ENCODE assay signal across 8 cellular contexts in genomic region chr5:134554319-134555222, GRCh38. TPM values are rescaled to one million over a fixed set of nuclear protein-coding genes. Genes with fewer than 3 reads are reported as not detected.
DNase-seq lines count a peak whose midpoint lies in the region; ATAC-seq and TF ChIP-seq lines count a peak whose summit lies in the region.

No MANE protein-coding gene starts in this region.

- H3K27me3 ChIP-seq in esophagus squamous epithelium, result no peaks in the 10 kb centered on the region
- no peaks in the 10 kb centered on the region for H3K27me3 ChIP-seq in ovary

- H3K4me1 ChIP-seq in esophagus squamous epithelium (peaks cover 19 to 49% (median 37%) of the 10 kb centered on the region in 3 donors), ovary (ENCODE audit: insufficient read depth) (peaks cover 35% of the 10 kb centered on the region)

- intact Hi-C loops in esophagus squamous epithelium (cut with DNase I), result no loop called here
- intact Hi-C loops in ovary (cut with DNase I), result no loop called here

- DNase-seq in AG09319 (ENCODE audit: extremely low read depth, low read depth) (peak; percentile 74), esophagus squamous epithelium (lab: John Stamatoyannopoulos, UW) (no peak), ovary (peak; percentile 46 to 76 (median 64)), NCI-H2107 treated with DMSO at 0.1 percent for 48 hours (lab: John Stamatoyannopoulos, UW; ENCODE audit: unreplicated experiment) (no peak), iPS-NIHi7 (ENCODE audit: extremely low spot score) (no peak)
- peak; percentile 22 to 35 for DNase-seq in activated CD4-positive, alpha-beta T cell treated with anti-CD3 and anti-CD28 coated beads, Interleukin-2, amount 50 U/mL, for 4 hours

- no peaks in the 10 kb centered on the region for H3K9me3 ChIP-seq in esophagus squamous epithelium
- H3K9me3 ChIP-seq in ovary, result no peaks in the 10 kb centered on the region

- TF ChIP-seq EP300 in ovary (IDR thresholded peaks at IDR 0.05), result no peak

- H3K27ac ChIP-seq in esophagus squamous epithelium, result peak overlapping the region; percentile 28 to 85 (median 66)
- peak overlapping the region; percentile 65 to 72 for H3K27ac ChIP-seq in ovary

- 18 to 41% methylated on average over 6 to 15 of the region's 15 CpGs for WGBS in esophagus squamous epithelium, 2 donors
- WGBS in ovary, 3 donors, result 16 to 32% (median 22%) methylated on average over 15 of the region's 15 CpGs

- H3K36me3 ChIP-seq in esophagus squamous epithelium, result peaks cover 6 to 67% (median 7%) of the 10 kb centered on the region in 3 donors
- H3K36me3 ChIP-seq in ovary, result no peaks in the 10 kb centered on the region

- TF ChIP-seq POLR2A in GM19193 (IDR thresholded peaks at IDR 0.05; ENCODE audit: extremely low read depth, insufficient read depth, insufficient read length) (peak; percentile 37), esophagus squamous epithelium (IDR thresholded peaks at IDR 0.05) (no peak), ovary (IDR thresholded peaks at IDR 0.05) (no peak)

- peak overlapping the region in 1 of 4 donors; percentile 8 for H3K4me3 ChIP-seq in esophagus squamous epithelium
- no peak overlapping the region for H3K4me3 ChIP-seq in ovary

- TF ChIP-seq CTCF in AG09319 (IDR thresholded peaks at IDR 0.05; ENCODE audit: low read depth, low read length) (no peak; the same call in 1 of the 2 replicates), esophagus squamous epithelium (IDR thresholded peaks at IDR 0.05) (peak in 2 of 6 experiments; percentile 4 to 21), ovary (IDR thresholded peaks at IDR 0.05) (no peak)

- ATAC-seq in HG03520 (IDR thresholded peaks at IDR 0.05; ENCODE audit: unreplicated experiment), result peak; percentile 40

RNA-seq across cellular contexts. Expression of gene JADE2, which starts 29.1 kb away (rescaled TPM):
- total RNA-seq in esophagus squamous epithelium, result 10 to 100 TPM in 3 of 4 donors, 1 to 10 TPM in 1; 9.1 to 32.8 (median 14.9) TPM
- 10 to 100 TPM; 31.4 to 82.9 (median 74.9) TPM for total RNA-seq in ovary
- polyA plus RNA-seq in ovary, result 10 to 100 TPM; 23.2 to 28.1 TPM

Comparison
In these comparisons a context has a peak if more than half of its experiments do, and no peak if none do; other contexts are left out.
1. DNase-seq: peak in AG09319 (single experiment), activated CD4-positive, alpha-beta T cell treated with anti-CD3 and anti-CD28 coated beads, Interleukin-2, amount 50 U/mL, for 4 hours (2 of 2) and ovary (5 of 5); none in esophagus squamous epithelium (single experiment), NCI-H2107 treated with DMSO at 0.1 percent for 48 hours (single experiment) and iPS-NIHi7 (single experiment).